1 cellular context compared by ENCODE assay signal in the genomic region with DNA sequence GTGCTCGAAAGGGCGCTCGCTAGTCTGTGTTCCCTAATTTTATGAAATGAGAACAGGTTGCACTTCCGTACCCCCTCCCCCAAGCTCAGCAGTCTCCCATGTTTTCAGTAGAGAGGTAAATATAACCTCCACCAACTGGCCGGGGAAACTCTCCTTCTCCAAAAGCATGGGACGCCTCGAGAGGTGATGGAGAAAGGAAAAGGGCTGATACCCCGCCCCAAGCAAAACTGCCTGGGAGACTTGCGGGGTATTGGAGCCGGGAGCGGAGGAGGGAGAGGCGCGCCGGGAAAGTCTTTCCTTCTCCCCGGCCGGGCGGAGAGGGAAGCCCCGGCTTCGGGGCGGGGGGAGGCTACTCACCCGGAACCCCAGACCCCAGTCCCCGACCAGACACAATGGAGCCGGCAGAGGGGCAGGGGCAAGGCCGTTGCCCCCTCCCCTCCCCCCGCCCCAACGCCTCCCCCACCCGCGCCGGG.
TF ChIP-seq lines count a peak whose summit lies in the region.

No MANE protein-coding gene starts in this region.

TF ChIP-seq in GM23338, 12 proteins besides CTCF, POLR2A, EP300 and RAD21 (continued from another document):
- TF ChIP-seq, protein P1, sequence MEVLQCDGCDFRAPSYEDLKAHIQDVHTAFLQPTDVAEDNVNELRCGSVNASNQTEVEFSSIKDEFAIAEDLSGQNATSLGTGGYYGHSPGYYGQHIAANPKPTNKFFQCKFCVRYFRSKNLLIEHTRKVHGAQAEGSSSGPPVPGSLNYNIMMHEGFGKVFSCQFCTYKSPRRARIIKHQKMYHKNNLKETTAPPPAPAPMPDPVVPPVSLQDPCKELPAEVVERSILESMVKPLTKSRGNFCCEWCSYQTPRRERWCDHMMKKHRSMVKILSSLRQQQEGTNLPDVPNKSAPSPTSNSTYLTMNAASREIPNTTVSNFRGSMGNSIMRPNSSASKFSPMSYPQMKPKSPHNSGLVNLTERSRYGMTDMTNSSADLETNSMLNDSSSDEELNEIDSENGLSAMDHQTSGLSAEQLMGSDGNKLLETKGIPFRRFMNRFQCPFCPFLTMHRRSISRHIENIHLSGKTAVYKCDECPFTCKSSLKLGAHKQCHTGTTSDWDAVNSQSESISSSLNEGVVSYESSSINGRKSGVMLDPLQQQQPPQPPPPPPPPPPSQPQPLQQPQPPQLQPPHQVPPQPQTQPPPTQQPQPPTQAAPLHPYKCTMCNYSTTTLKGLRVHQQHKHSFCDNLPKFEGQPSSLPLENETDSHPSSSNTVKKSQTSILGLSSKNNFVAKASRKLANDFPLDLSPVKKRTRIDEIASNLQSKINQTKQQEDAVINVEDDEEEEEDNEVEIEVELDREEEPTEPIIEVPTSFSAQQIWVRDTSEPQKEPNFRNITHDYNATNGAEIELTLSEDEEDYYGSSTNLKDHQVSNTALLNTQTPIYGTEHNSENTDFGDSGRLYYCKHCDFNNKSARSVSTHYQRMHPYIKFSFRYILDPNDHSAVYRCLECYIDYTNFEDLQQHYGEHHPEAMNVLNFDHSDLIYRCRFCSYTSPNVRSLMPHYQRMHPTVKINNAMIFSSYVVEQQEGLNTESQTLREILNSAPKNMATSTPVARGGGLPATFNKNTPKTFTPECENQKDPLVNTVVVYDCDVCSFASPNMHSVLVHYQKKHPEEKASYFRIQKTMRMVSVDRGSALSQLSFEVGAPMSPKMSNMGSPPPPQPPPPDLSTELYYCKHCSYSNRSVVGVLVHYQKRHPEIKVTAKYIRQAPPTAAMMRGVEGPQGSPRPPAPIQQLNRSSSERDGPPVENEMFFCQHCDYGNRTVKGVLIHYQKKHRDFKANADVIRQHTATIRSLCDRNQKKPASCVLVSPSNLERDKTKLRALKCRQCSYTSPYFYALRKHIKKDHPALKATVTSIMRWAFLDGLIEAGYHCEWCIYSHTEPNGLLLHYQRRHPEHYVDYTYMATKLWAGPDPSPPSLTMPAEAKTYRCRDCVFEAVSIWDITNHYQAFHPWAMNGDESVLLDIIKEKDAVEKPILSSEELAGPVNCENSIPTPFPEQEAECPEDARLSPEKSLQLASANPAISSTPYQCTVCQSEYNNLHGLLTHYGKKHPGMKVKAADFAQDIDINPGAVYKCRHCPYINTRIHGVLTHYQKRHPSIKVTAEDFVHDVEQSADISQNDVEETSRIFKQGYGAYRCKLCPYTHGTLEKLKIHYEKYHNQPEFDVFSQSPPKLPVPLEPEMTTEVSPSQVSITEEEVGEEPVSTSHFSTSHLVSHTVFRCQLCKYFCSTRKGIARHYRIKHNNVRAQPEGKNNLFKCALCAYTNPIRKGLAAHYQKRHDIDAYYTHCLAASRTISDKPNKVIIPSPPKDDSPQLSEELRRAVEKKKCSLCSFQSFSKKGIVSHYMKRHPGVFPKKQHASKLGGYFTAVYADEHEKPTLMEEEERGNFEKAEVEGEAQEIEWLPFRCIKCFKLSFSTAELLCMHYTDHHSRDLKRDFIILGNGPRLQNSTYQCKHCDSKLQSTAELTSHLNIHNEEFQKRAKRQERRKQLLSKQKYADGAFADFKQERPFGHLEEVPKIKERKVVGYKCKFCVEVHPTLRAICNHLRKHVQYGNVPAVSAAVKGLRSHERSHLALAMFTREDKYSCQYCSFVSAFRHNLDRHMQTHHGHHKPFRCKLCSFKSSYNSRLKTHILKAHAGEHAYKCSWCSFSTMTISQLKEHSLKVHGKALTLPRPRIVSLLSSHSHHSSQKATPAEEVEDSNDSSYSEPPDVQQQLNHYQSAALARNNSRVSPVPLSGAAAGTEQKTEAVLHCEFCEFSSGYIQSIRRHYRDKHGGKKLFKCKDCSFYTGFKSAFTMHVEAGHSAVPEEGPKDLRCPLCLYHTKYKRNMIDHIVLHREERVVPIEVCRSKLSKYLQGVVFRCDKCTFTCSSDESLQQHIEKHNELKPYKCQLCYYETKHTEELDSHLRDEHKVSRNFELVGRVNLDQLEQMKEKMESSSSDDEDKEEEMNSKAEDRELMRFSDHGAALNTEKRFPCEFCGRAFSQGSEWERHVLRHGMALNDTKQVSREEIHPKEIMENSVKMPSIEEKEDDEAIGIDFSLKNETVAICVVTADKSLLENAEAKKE (CRISPR knock-in tag; IDR thresholded peaks at IDR 0.05) = no peak
- TF ChIP-seq EZH2 (IDR thresholded peaks at IDR 0.05; ENCODE audit: low read depth, unreplicated experiment) = no peak
- TF ChIP-seq POLR2AphosphoS5 (IDR thresholded peaks at IDR 0.05; ENCODE audit: low read depth) = no peak
- TF ChIP-seq EZH2phosphoT487 (IDR thresholded peaks at IDR 0.05; ENCODE audit: unreplicated experiment) = no peak
- no peak for TF ChIP-seq ZNF331 (CRISPR knock-in tag; IDR thresholded peaks at IDR 0.05; ENCODE audit: low read depth)
- no peak for TF ChIP-seq STAT1 (IDR thresholded peaks at IDR 0.05; ENCODE audit: unreplicated experiment)
- TF ChIP-seq ZNF114 (CRISPR knock-in tag; IDR thresholded peaks at IDR 0.05) = no peak
- TF ChIP-seq, protein P2, sequence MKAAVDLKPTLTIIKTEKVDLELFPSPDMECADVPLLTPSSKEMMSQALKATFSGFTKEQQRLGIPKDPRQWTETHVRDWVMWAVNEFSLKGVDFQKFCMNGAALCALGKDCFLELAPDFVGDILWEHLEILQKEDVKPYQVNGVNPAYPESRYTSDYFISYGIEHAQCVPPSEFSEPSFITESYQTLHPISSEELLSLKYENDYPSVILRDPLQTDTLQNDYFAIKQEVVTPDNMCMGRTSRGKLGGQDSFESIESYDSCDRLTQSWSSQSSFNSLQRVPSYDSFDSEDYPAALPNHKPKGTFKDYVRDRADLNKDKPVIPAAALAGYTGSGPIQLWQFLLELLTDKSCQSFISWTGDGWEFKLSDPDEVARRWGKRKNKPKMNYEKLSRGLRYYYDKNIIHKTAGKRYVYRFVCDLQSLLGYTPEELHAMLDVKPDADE (IDR thresholded peaks at IDR 0.05) = no peak
- no peak for TF ChIP-seq JUNB (IDR thresholded peaks at IDR 0.05; ENCODE audit: unreplicated experiment)
TF ChIP-seq in GM23338: peak in this region for 0.
